Comparison of ENCODE assay signal across 2 cellular contexts in the genomic region with DNA sequence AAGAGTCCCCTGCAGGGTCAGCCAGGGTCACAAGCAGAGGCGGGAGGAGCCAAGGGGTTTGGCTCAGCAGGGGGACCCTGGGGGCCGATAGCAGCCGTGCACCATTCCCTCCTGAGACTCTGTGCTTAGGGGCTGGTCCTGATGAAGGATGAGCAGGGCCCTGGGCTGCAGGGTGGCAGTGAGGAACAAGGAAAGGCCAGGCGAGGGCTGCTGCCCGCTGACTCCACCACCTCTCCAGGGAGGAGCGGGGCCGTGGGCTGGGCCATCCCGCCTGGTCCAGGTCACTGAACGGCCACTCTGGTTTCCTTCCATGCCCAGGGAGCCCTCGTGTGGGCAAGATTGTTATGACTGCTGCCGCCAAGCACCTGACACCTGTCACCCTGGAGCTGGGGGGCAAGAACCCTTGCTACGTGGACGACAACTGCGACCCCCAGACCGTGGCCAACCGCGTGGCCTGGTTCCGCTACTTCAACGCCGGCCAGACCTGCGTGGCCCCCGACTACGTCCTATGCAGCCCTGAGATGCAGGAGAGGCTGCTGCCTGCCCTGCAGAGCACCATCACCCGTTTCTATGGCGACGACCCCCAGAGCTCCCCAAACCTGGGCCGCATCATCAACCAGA.
TF ChIP-seq lines count a peak whose summit lies in the region.

No MANE protein-coding gene starts in this region.

TF ChIP-seq in IMR-90, 13 proteins besides CTCF, POLR2A, EP300 and RAD21:
- TF ChIP-seq CHD1 (IDR thresholded peaks at IDR 0.05; ENCODE audit: low read depth, low read length) (no peak), RFX5 (IDR thresholded peaks at IDR 0.05; ENCODE audit: low read depth, low read length) (no peak), MAFK (IDR thresholded peaks at IDR 0.05; ENCODE audit: low read depth, low read length) (no peak), RCOR1 (IDR thresholded peaks at IDR 0.05; ENCODE audit: insufficient replicate concordance, low read length) (no peak), MXI1 (IDR thresholded peaks at IDR 0.05; ENCODE audit: borderline replicate concordance, low read depth, low read length) (no peak), MAZ (IDR thresholded peaks at IDR 0.05; ENCODE audit: borderline replicate concordance, low read depth, low read length) (no peak), FOS (IDR thresholded peaks at IDR 0.05; ENCODE audit: low read depth, low read length) (no peak), CEBPB (IDR thresholded peaks at IDR 0.05; ENCODE audit: low read depth, low read length) (no peak), NFE2L2 (IDR thresholded peaks at IDR 0.05; ENCODE audit: low read depth, low read length) (no peak), SMC3 (IDR thresholded peaks at IDR 0.05; ENCODE audit: low read depth, low read length) (no peak), BHLHE40 (IDR thresholded peaks at IDR 0.05; ENCODE audit: low read depth, low read length) (no peak)
- TF ChIP-seq, protein P1, sequence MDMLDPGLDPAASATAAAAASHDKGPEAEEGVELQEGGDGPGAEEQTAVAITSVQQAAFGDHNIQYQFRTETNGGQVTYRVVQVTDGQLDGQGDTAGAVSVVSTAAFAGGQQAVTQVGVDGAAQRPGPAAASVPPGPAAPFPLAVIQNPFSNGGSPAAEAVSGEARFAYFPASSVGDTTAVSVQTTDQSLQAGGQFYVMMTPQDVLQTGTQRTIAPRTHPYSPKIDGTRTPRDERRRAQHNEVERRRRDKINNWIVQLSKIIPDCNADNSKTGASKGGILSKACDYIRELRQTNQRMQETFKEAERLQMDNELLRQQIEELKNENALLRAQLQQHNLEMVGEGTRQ (IDR thresholded peaks at IDR 0.05; ENCODE audit: low read depth, low read length) = no peak
- TF ChIP-seq, protein P2, sequence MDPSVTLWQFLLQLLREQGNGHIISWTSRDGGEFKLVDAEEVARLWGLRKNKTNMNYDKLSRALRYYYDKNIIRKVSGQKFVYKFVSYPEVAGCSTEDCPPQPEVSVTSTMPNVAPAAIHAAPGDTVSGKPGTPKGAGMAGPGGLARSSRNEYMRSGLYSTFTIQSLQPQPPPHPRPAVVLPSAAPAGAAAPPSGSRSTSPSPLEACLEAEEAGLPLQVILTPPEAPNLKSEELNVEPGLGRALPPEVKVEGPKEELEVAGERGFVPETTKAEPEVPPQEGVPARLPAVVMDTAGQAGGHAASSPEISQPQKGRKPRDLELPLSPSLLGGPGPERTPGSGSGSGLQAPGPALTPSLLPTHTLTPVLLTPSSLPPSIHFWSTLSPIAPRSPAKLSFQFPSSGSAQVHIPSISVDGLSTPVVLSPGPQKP (IDR thresholded peaks at IDR 0.05; ENCODE audit: borderline replicate concordance, low read depth, low read length) = no peak
TF ChIP-seq in IMR-90: peak in this region for 0.

TF ChIP-seq in HepG2, 621 proteins besides CTCF, POLR2A, EP300 and RAD21 (continues in another document):
- TF ChIP-seq, protein P3, sequence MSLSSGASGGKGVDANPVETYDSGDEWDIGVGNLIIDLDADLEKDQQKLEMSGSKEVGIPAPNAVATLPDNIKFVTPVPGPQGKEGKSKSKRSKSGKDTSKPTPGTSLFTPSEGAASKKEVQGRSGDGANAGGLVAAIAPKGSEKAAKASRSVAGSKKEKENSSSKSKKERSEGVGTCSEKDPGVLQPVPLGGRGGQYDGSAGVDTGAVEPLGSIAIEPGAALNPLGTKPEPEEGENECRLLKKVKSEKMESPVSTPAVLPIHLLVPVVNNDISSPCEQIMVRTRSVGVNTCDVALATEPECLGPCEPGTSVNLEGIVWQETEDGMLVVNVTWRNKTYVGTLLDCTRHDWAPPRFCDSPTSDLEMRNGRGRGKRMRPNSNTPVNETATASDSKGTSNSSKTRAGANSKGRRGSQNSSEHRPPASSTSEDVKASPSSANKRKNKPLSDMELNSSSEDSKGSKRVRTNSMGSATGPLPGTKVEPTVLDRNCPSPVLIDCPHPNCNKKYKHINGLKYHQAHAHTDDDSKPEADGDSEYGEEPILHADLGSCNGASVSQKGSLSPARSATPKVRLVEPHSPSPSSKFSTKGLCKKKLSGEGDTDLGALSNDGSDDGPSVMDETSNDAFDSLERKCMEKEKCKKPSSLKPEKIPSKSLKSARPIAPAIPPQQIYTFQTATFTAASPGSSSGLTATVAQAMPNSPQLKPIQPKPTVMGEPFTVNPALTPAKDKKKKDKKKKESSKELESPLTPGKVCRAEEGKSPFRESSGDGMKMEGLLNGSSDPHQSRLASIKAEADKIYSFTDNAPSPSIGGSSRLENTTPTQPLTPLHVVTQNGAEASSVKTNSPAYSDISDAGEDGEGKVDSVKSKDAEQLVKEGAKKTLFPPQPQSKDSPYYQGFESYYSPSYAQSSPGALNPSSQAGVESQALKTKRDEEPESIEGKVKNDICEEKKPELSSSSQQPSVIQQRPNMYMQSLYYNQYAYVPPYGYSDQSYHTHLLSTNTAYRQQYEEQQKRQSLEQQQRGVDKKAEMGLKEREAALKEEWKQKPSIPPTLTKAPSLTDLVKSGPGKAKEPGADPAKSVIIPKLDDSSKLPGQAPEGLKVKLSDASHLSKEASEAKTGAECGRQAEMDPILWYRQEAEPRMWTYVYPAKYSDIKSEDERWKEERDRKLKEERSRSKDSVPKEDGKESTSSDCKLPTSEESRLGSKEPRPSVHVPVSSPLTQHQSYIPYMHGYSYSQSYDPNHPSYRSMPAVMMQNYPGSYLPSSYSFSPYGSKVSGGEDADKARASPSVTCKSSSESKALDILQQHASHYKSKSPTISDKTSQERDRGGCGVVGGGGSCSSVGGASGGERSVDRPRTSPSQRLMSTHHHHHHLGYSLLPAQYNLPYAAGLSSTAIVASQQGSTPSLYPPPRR (CRISPR knock-in tag; IDR thresholded peaks at IDR 0.05; ENCODE audit: borderline replicate concordance) = no peak
- TF ChIP-seq STAG1 (CRISPR knock-in tag; IDR thresholded peaks at IDR 0.05) = peak; percentile 71
- TF ChIP-seq MYC (CRISPR knock-in tag; IDR thresholded peaks at IDR 0.05; ENCODE audit: borderline replicate concordance) = 0 out of 2 replicates have a peak, but pooled peaks have one; percentile 5
- TF ChIP-seq, protein P4, sequence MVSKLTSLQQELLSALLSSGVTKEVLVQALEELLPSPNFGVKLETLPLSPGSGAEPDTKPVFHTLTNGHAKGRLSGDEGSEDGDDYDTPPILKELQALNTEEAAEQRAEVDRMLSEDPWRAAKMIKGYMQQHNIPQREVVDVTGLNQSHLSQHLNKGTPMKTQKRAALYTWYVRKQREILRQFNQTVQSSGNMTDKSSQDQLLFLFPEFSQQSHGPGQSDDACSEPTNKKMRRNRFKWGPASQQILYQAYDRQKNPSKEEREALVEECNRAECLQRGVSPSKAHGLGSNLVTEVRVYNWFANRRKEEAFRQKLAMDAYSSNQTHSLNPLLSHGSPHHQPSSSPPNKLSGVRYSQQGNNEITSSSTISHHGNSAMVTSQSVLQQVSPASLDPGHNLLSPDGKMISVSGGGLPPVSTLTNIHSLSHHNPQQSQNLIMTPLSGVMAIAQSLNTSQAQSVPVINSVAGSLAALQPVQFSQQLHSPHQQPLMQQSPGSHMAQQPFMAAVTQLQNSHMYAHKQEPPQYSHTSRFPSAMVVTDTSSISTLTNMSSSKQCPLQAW (CRISPR knock-in tag; IDR thresholded peaks at IDR 0.05) = peak; percentile 7; the same call in 1 of the 2 replicates
- no peak for TF ChIP-seq MTF1 (CRISPR knock-in tag; IDR thresholded peaks at IDR 0.05)
- TF ChIP-seq, protein P5, sequence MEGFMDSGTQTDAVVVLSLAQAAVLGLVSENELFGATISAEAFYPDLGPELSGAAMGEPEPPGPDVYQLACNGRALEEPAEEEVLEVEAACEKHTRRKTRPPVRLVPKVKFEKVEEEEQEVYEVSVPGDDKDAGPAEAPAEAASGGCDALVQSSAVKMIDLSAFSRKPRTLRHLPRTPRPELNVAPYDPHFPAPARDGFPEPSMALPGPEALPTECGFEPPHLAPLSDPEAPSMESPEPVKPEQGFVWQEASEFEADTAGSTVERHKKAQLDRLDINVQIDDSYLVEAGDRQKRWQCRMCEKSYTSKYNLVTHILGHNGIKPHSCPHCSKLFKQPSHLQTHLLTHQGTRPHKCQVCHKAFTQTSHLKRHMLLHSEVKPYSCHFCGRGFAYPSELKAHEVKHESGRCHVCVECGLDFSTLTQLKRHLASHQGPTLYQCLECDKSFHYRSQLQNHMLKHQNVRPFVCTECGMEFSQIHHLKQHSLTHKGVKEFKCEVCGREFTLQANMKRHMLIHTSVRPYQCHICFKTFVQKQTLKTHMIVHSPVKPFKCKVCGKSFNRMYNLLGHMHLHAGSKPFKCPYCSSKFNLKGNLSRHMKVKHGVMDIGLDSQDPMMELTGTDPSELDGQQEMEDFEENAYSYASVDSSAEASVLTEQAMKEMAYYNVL (CRISPR knock-in tag; IDR thresholded peaks at IDR 0.05; ENCODE audit: borderline replicate concordance) = peak; percentile 55; the same call in 1 of the 2 replicates
- no peak for TF ChIP-seq RORA (CRISPR knock-in tag; IDR thresholded peaks at IDR 0.05)
- TF ChIP-seq ZNF776 (CRISPR knock-in tag; IDR thresholded peaks at IDR 0.05) = 0 out of 2 replicates have a peak, but pooled peaks have one; percentile 45
- TF ChIP-seq, protein P6, sequence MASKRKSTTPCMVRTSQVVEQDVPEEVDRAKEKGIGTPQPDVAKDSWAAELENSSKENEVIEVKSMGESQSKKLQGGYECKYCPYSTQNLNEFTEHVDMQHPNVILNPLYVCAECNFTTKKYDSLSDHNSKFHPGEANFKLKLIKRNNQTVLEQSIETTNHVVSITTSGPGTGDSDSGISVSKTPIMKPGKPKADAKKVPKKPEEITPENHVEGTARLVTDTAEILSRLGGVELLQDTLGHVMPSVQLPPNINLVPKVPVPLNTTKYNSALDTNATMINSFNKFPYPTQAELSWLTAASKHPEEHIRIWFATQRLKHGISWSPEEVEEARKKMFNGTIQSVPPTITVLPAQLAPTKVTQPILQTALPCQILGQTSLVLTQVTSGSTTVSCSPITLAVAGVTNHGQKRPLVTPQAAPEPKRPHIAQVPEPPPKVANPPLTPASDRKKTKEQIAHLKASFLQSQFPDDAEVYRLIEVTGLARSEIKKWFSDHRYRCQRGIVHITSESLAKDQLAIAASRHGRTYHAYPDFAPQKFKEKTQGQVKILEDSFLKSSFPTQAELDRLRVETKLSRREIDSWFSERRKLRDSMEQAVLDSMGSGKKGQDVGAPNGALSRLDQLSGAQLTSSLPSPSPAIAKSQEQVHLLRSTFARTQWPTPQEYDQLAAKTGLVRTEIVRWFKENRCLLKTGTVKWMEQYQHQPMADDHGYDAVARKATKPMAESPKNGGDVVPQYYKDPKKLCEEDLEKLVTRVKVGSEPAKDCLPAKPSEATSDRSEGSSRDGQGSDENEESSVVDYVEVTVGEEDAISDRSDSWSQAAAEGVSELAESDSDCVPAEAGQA (IDR thresholded peaks at IDR 0.05; ENCODE audit: low read depth) = no peak
- TF ChIP-seq, protein P6 (CRISPR knock-in tag; IDR thresholded peaks at IDR 0.05; ENCODE audit: borderline replicate concordance) = no peak
- TF ChIP-seq, protein P7, sequence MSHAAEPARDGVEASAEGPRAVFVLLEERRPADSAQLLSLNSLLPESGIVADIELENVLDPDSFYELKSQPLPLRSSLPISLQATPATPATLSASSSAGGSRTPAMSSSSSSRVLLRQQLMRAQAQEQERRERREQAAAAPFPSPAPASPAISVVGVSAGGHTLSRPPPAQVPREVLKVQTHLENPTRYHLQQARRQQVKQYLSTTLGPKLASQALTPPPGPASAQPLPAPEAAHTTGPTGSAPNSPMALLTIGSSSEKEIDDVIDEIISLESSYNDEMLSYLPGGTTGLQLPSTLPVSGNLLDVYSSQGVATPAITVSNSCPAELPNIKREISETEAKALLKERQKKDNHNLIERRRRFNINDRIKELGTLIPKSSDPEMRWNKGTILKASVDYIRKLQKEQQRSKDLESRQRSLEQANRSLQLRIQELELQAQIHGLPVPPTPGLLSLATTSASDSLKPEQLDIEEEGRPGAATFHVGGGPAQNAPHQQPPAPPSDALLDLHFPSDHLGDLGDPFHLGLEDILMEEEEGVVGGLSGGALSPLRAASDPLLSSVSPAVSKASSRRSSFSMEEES (CRISPR knock-in tag; IDR thresholded peaks at IDR 0.05) = no peak
- TF ChIP-seq NCOA1 (CRISPR knock-in tag; IDR thresholded peaks at IDR 0.05) = no peak
- TF ChIP-seq, protein P8, sequence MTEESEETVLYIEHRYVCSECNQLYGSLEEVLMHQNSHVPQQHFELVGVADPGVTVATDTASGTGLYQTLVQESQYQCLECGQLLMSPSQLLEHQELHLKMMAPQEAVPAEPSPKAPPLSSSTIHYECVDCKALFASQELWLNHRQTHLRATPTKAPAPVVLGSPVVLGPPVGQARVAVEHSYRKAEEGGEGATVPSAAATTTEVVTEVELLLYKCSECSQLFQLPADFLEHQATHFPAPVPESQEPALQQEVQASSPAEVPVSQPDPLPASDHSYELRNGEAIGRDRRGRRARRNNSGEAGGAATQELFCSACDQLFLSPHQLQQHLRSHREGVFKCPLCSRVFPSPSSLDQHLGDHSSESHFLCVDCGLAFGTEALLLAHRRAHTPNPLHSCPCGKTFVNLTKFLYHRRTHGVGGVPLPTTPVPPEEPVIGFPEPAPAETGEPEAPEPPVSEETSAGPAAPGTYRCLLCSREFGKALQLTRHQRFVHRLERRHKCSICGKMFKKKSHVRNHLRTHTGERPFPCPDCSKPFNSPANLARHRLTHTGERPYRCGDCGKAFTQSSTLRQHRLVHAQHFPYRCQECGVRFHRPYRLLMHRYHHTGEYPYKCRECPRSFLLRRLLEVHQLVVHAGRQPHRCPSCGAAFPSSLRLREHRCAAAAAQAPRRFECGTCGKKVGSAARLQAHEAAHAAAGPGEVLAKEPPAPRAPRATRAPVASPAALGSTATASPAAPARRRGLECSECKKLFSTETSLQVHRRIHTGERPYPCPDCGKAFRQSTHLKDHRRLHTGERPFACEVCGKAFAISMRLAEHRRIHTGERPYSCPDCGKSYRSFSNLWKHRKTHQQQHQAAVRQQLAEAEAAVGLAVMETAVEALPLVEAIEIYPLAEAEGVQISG (CRISPR knock-in tag; IDR thresholded peaks at IDR 0.05) = no peak
- TF ChIP-seq KLF12 (CRISPR knock-in tag; IDR thresholded peaks at IDR 0.05; ENCODE audit: borderline replicate concordance) = no peak
- TF ChIP-seq, protein P9, sequence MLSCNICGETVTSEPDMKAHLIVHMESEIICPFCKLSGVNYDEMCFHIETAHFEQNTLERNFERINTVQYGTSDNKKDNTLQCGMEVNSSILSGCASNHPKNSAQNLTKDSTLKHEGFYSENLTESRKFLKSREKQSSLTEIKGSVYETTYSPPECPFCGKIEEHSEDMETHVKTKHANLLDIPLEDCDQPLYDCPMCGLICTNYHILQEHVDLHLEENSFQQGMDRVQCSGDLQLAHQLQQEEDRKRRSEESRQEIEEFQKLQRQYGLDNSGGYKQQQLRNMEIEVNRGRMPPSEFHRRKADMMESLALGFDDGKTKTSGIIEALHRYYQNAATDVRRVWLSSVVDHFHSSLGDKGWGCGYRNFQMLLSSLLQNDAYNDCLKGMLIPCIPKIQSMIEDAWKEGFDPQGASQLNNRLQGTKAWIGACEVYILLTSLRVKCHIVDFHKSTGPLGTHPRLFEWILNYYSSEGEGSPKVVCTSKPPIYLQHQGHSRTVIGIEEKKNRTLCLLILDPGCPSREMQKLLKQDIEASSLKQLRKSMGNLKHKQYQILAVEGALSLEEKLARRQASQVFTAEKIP (CRISPR knock-in tag; IDR thresholded peaks at IDR 0.05; ENCODE audit: borderline replicate concordance) = no peak
